In the genomic region with DNA sequence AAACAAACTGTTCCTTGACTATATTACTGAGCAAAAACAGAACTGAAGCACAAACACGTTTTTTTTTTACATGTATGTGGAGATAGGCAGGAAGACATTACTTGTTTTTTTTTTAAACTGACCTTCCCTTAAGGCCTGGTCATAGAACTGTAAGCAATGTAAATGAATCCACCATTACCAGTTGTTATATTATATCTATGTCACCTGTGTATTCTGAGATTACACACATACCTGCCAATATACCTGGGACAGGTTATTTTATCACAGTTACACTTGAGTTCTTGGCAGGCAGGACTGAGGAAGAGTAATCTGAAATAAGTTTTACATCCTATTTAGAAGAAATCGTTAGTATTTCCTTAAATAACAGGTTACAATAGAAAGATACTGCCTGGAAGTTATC, we compare ENCODE assay signal across 17 cellular contexts.
A peak's percentile ranks its signal among the peaks of the same experiment; 100 is the strongest.
DNase-seq lines count a peak whose midpoint lies in the region; ATAC-seq, FAIRE-seq and TF ChIP-seq lines count a peak whose summit lies in the region.
"Had no signal": no experiment of that assay in that cellular context is flagged by ENCODE, and none has a peak within 500 bp of the region (broad histone marks: within the 10 kb centered on the region; RNA-seq: fewer than 3 reads in every experiment).

No MANE protein-coding gene starts in this region.

- peaks cover 23% of the 10 kb centered on the region for H3K4me1 ChIP-seq in mucosa of descending colon (ENCODE audit: low read depth)
- no peaks in the 10 kb centered on the region; the same call in 1 of the 2 replicates for H3K4me1 ChIP-seq in HAP-1

- intact Hi-C loops in mucosa of descending colon (cut with DNase I, micrococcal nuclease) = no loop called here

- no peaks in the 10 kb centered on the region for H3K27me3 ChIP-seq in HAP-1 (ENCODE audit: low read depth)

- no peaks in the 10 kb centered on the region for H3K9me3 ChIP-seq in mucosa of descending colon
- no peaks in the 10 kb centered on the region for H3K9me3 ChIP-seq in HAP-1

- ATAC-seq in mucosa of descending colon = peak; percentile 59
- ATAC-seq in GM18517 (IDR thresholded peaks at IDR 0.05; ENCODE audit: unreplicated experiment) = no peak
- ATAC-seq in GM19328 (IDR thresholded peaks at IDR 0.05; ENCODE audit: unreplicated experiment) = no peak
- ATAC-seq: GM12878, GM23338 had no signal

- no peak for DNase-seq in GM18507 (ENCODE audit: extremely low spot score, insufficient read length, low read depth)
- DNase-seq in mucosa of descending colon = no peak
- no peak for DNase-seq in HAP-1 (ENCODE audit: low spot score in 2 of 2)
- DNase-seq: C1 segment of cervical spinal cord; Calu3; CD4-positive, alpha-beta memory T cell; COR-L47; DMS153; DND-41; GDM1; H9; HFFc6 had no signal

- H3K36me3 ChIP-seq in mucosa of descending colon (ENCODE audit: low read depth) (no peaks in the 10 kb centered on the region), HAP-1 (replicated peaks) (no peaks in the 10 kb centered on the region; the same call in 1 of the 2 replicates)

- no peak for TF ChIP-seq CTCF in mucosa of descending colon (IDR thresholded peaks at IDR 0.05)

- FAIRE-seq in GM18507 (lab: Jason Lieb, UNC) = peak; percentile 56
- peak; percentile 60 for FAIRE-seq in colon (lab: Jason Lieb, UNC)
- FAIRE-seq: GM12878 had no signal

- H3K4me3 ChIP-seq in mucosa of descending colon (no peak overlapping the region), HAP-1 (no peak overlapping the region)
- H3K4me3 ChIP-seq: GM12878, GM23338 had no signal

- in situ Hi-C loops in HAP-1 (cut with MboI; ENCODE audit: low sequenced_read_pairs) = no loop called here
